ENCODE assay signal across 17 cellular contexts in the genomic region with DNA sequence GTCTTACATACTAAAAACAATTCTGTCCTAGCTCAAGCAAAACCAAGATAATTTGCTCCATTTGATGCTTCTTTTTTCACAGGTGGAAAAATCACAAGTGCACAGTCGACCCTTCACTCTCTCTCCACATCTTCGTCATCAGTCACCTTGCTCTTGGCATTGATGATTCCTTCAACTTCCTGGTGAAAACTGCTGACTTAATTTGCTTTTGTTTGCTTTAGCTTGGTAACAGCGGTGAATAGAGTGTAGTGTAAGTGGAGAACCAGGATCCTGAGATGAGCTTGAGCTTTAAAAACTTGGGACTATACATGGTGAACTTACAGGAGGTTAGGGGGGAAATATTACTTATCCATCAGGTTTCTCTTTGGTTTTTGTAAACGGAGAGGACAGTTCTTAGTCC.
"Had no signal": no experiment of that assay in that cellular context is flagged by ENCODE, and none has a peak within 500 bp of the region (broad histone marks: within the 10 kb centered on the region; RNA-seq: fewer than 3 reads in every experiment).

No MANE protein-coding gene starts in this region.

- H3K4me3 ChIP-seq: gastroesophageal sphincter, lower lobe of right lung, neural progenitor cell, pancreas, suprapubic skin had no signal

- H3K36me3 ChIP-seq: gastroesophageal sphincter, lower lobe of right lung, neural progenitor cell, pancreas, suprapubic skin had no signal

- DNase-seq: activated CD4-positive, alpha-beta T cell treated with anti-CD3 and anti-CD28 coated beads, Interleukin-2, amount 10 ng/mL, durations not matched to agents 7 days and 5 days; activated CD4-positive, CD25-positive, alpha-beta regulatory T cell; activated effector memory CD4-positive, alpha-beta T cell treated with Interleukin-2 at 50 U/mL for 16 hours; cortex of kidney; effector CD8-positive, alpha-beta T cell; kidney glomerular epithelial cell; lower lobe of right lung; midbrain; pancreas; stimulated activated CD4-positive, alpha-beta T cell treated with anti-CD3 and anti-CD28 coated beads, Interleukin-4, amount 100 ng/mL, for 1 hour; stimulated activated CD8-positive, alpha-beta memory T cell treated with anti-CD3 and anti-CD28 coated beads, Interleukin-4, amount 100 ng/mL, for 48 hours; stimulated activated naive CD8-positive, alpha-beta T cell treated with anti-CD3 and anti-CD28 coated beads, Interleukin-15, Interleukin-2, amounts not matched to agents 100 U/mL and 50 U/mL, for 24 hours had no signal

- H3K9me3 ChIP-seq: gastroesophageal sphincter, lower lobe of right lung, pancreas, suprapubic skin had no signal

- H3K4me1 Mint-ChIP-seq: activated CD4-positive, alpha-beta T cell treated with anti-CD3 and anti-CD28 coated beads, Interleukin-2, amount 10 ng/mL, durations not matched to agents 7 days and 5 days; activated naive CD4-positive, alpha-beta T cell treated with anti-CD3 and anti-CD28 coated beads, Interleukin-2, amount 50 U/mL, for 24 hours; central memory CD8-positive, alpha-beta T cell; neural progenitor cell had no signal

- H3K9me3 Mint-ChIP-seq: central memory CD8-positive, alpha-beta T cell; neural progenitor cell had no signal

- H3K27me3 ChIP-seq: gastroesophageal sphincter, neural progenitor cell, pancreas, suprapubic skin had no signal

- H3K9ac ChIP-seq: neural progenitor cell had no signal

- H3K4me3 Mint-ChIP-seq: activated CD4-positive, alpha-beta T cell treated with anti-CD3 and anti-CD28 coated beads, Interleukin-2, amount 10 ng/mL, durations not matched to agents 7 days and 5 days; activated naive CD4-positive, alpha-beta T cell treated with anti-CD3 and anti-CD28 coated beads, Interleukin-2, amount 50 U/mL, for 24 hours; central memory CD8-positive, alpha-beta T cell; neural progenitor cell had no signal

- H3K36me3 Mint-ChIP-seq: activated naive CD4-positive, alpha-beta T cell treated with anti-CD3 and anti-CD28 coated beads, Interleukin-2, amount 50 U/mL, for 24 hours; neural progenitor cell had no signal

- H3K4me1 ChIP-seq: gastroesophageal sphincter, lower lobe of right lung, neural progenitor cell, pancreas, suprapubic skin had no signal

- H3K27ac Mint-ChIP-seq: activated CD4-positive, alpha-beta T cell treated with anti-CD3 and anti-CD28 coated beads, Interleukin-2, amount 10 ng/mL, durations not matched to agents 7 days and 5 days; activated naive CD4-positive, alpha-beta T cell treated with anti-CD3 and anti-CD28 coated beads, Interleukin-2, amount 50 U/mL, for 24 hours; neural progenitor cell had no signal

- H3K27ac ChIP-seq: gastroesophageal sphincter, lower lobe of right lung, neural progenitor cell, pancreas, suprapubic skin had no signal

- ATAC-seq: gastroesophageal sphincter; lower lobe of right lung; stimulated activated naive CD8-positive, alpha-beta T cell treated with anti-CD3 and anti-CD28 coated beads, Interleukin-15, Interleukin-2, amounts not matched to agents 100 U/mL and 50 U/mL, for 24 hours had no signal

- H3K27me3 Mint-ChIP-seq: activated CD4-positive, alpha-beta T cell treated with anti-CD3 and anti-CD28 coated beads, Interleukin-2, amount 10 ng/mL, durations not matched to agents 7 days and 5 days; activated naive CD4-positive, alpha-beta T cell treated with anti-CD3 and anti-CD28 coated beads, Interleukin-2, amount 50 U/mL, for 24 hours; central memory CD8-positive, alpha-beta T cell had no signal
